Comparison of ENCODE assay signal across 1 cellular context in the genomic region with DNA sequence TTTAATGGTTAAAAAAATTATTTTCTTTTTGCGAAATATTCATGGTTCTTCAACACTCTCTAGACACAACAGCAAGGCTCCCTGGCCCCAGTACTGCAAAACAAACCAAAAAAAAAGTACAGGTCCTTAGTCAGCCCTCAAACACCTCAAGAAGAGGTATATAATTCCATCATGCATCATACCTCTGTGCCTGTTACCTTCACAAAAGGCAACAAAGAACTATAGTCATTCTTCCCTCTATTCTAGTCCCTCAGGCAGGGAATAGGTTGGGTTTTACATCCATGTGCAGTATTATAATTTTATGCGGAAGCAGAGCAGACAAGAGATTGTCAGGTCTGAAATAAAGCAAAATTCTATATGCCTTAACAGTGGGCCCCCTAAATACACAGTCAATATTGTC.
TF ChIP-seq lines count a peak whose summit lies in the region.

No MANE protein-coding gene starts in this region.

TF ChIP-seq in A549, 52 proteins besides CTCF, POLR2A, EP300 and RAD21 (continued from another document):
- TF ChIP-seq, protein P1, sequence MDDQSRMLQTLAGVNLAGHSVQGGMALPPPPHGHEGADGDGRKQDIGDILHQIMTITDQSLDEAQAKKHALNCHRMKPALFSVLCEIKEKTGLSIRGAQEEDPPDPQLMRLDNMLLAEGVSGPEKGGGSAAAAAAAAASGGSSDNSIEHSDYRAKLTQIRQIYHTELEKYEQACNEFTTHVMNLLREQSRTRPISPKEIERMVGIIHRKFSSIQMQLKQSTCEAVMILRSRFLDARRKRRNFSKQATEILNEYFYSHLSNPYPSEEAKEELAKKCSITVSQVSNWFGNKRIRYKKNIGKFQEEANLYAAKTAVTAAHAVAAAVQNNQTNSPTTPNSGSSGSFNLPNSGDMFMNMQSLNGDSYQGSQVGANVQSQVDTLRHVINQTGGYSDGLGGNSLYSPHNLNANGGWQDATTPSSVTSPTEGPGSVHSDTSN (IDR thresholded peaks at IDR 0.05): no peak
